33 cellular contexts compared by ENCODE assay signal in genomic region chr5:132667309-132667708, GRCh38. TPM values are rescaled to one million over a fixed set of nuclear protein-coding genes. Genes with fewer than 3 reads are reported as not detected.
"Had no signal": no experiment of that assay in that cellular context is flagged by ENCODE, and none has a peak within 500 bp of the region (broad histone marks: within the 10 kb centered on the region; RNA-seq: fewer than 3 reads in every experiment).

No MANE protein-coding gene starts in this region.

- H3K36me3 Mint-ChIP-seq: mesothelial cell of epicardium; naive B cell; natural killer cell treated with Interleukin-12 subunit alpha and Interleukin-12 subunit beta and Interleukin-15 and Interleukin-18, amount 100 ng/mL, for 72 hours had no signal

- DNase-seq: cortex of kidney; effector memory CD8-positive, alpha-beta T cell; esophagus squamous epithelium; glutamatergic neuron; heart right ventricle; hippocampal formation; left cardiac atrium; left lung; mesenchymal stem cell; mucosa of descending colon; naive B cell; psoas muscle; right cardiac atrium; stimulated activated CD4-positive, alpha-beta T cell treated with anti-CD3 and anti-CD28 coated beads, Interleukin-15, amount 100 ng/mL, for 24 hours; stimulated activated CD4-positive, alpha-beta T cell treated with anti-CD3 and anti-CD28 coated beads, Interleukin-2, amount 100 ng/mL, for 48 hours; stimulated activated naive CD4-positive, alpha-beta T cell; stimulated activated naive CD8-positive, alpha-beta T cell treated with anti-CD3 and anti-CD28 coated beads, Interleukin-15, amount 100 ng/mL, for 72 hours; transverse colon; upper lobe of right lung; uterus had no signal

- FAIRE-seq: endometrium, islet of Langerhans had no signal

- H3K4me1 ChIP-seq: esophagus squamous epithelium, left lung, psoas muscle, suprapubic skin, uterus had no signal

- H3K4me3 Mint-ChIP-seq: mesothelial cell of epicardium; naive B cell; natural killer cell treated with Interleukin-12 subunit alpha and Interleukin-12 subunit beta and Interleukin-15 and Interleukin-18, amount 100 ng/mL, for 72 hours; neural crest cell; stimulated activated naive CD8-positive, alpha-beta T cell treated with anti-CD3 and anti-CD28 coated beads, Interleukin-15, amount 100 ng/mL, for 72 hours had no signal

- H3K9me3 Mint-ChIP-seq: effector memory CD8-positive, alpha-beta T cell; mesothelial cell of epicardium; natural killer cell treated with Interleukin-12 subunit alpha and Interleukin-12 subunit beta and Interleukin-15 and Interleukin-18, amount 100 ng/mL, for 72 hours had no signal

- H3K27me3 ChIP-seq: left lung, suprapubic skin, transverse colon, upper lobe of right lung, uterus had no signal

- H3K27ac ChIP-seq: esophagus squamous epithelium, heart right ventricle, left lung, psoas muscle, skin epidermis, suprapubic skin, transverse colon, upper lobe of right lung, uterus had no signal

- H3K36me3 ChIP-seq: esophagus squamous epithelium, heart right ventricle, left lung, suprapubic skin, transverse colon, upper lobe of right lung, uterus had no signal

- H3K4me3 ChIP-seq: esophagus squamous epithelium, heart right ventricle, left lung, mucosa of descending colon, psoas muscle, skin epidermis, suprapubic skin, transverse colon, upper lobe of right lung, uterus had no signal

- H3K9me3 ChIP-seq: esophagus squamous epithelium, heart right ventricle, left lung, mucosa of descending colon, psoas muscle, suprapubic skin, transverse colon, upper lobe of right lung, uterus had no signal

- H3K27ac Mint-ChIP-seq: mesothelial cell of epicardium; natural killer cell treated with Interleukin-12 subunit alpha and Interleukin-12 subunit beta and Interleukin-15 and Interleukin-18, amount 100 ng/mL, for 72 hours; stimulated activated naive CD8-positive, alpha-beta T cell treated with anti-CD3 and anti-CD28 coated beads, Interleukin-15, amount 100 ng/mL, for 72 hours had no signal

- ATAC-seq: effector memory CD8-positive, alpha-beta T cell; heart right ventricle; left cardiac atrium; left lung; mucosa of descending colon; psoas muscle; right cardiac atrium; stimulated activated naive CD8-positive, alpha-beta T cell treated with anti-CD3 and anti-CD28 coated beads, Interleukin-15, amount 100 ng/mL, for 72 hours; upper lobe of right lung had no signal

RNA-seq across cellular contexts. Expression of gene IL4, which starts 6.5 kb away (rescaled TPM):
- total RNA-seq: dermis microvascular lymphatic vessel endothelial cell, esophagus squamous epithelium, heart right ventricle, kidney epithelial cell, left cardiac atrium, left lung, lower leg skin, lung microvascular endothelial cell, mesothelial cell of epicardium, mucosa of descending colon, neural crest cell, osteocyte, psoas muscle, renal cortical epithelial cell, right cardiac atrium, suprapubic skin, transverse colon, upper lobe of right lung, uterus had no signal
- polyA plus RNA-seq: heart right ventricle, psoas muscle, right cardiac atrium had no signal

RNA-seq across cellular contexts. Expression of gene IL13, which starts 9.3 kb away (rescaled TPM):
- total RNA-seq: dermis microvascular lymphatic vessel endothelial cell, esophagus squamous epithelium, kidney epithelial cell, left cardiac atrium, left lung, lower leg skin, lung microvascular endothelial cell, mucosa of descending colon, neural crest cell, osteocyte, psoas muscle, renal cortical epithelial cell, right cardiac atrium, transverse colon, upper lobe of right lung had no signal
- polyA plus RNA-seq: psoas muscle, right cardiac atrium had no signal
